Comparison of ENCODE assay signal across 9 cellular contexts in the genomic region with DNA sequence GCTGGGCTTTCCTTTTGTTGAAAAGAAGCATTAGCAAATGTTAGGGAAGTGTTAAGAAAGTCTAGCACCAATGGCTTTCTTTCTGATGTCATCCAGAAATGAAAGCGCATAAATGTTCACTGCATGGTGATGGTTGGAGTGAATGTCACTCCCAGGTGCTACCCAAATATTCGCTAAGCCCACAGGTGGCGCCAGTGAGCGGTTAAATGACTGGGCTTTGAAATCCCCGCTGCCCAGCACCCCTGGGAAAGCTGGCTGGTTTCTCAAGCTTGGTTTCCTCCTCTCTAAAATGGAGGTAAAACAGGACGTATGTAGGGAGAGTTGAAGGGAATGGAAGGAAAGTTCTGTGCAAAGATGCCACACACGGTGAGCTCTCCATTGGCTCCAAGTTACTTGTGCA.
DNase-seq lines count a peak whose midpoint lies in the region; ATAC-seq and TF ChIP-seq lines count a peak whose summit lies in the region.
"Had no signal": no experiment of that assay in that cellular context is flagged by ENCODE, and none has a peak within 500 bp of the region (broad histone marks: within the 10 kb centered on the region; RNA-seq: fewer than 3 reads in every experiment).

No MANE protein-coding gene starts in this region.

- no peaks in the 10 kb centered on the region for H3K9me3 Mint-ChIP-seq in activated CD4-positive, alpha-beta memory T cell treated with anti-CD3 and anti-CD28 coated beads for 36 hours

- peaks cover 3% of the 10 kb centered on the region for H3K27me3 Mint-ChIP-seq in activated CD4-positive, alpha-beta memory T cell treated with anti-CD3 and anti-CD28 coated beads for 36 hours

- POLR2A ChIA-PET in activated CD4-positive, alpha-beta memory T cell treated with anti-CD3 and anti-CD28 coated beads for 36 hours (lab: Charles Lee) = no interaction called here

- no peak overlapping the region for H3K4me3 Mint-ChIP-seq in activated CD4-positive, alpha-beta memory T cell treated with anti-CD3 and anti-CD28 coated beads for 36 hours

- TF ChIP-seq CTCF in HL-60 (IDR thresholded peaks at IDR 0.05; ENCODE audit: insufficient read depth, low read length) (peak; percentile 69), left lung (IDR thresholded peaks at IDR 0.05) (peak in 1 of 2 donors; percentile 27), sigmoid colon (IDR thresholded peaks at IDR 0.05) (no peak)

- no peak for TF ChIP-seq POLR2A in sigmoid colon (IDR thresholded peaks at IDR 0.05)

- intact Hi-C loops in activated CD4-positive, alpha-beta memory T cell treated with anti-CD3 and anti-CD28 coated beads for 36 hours (cut with micrococcal nuclease) = no loop called here
- intact Hi-C loops in left lung (cut with DNase I) = no loop called here
- intact Hi-C loops in sigmoid colon (cut with DNase I) = no loop called here

- no peak overlapping the region for H3K27ac Mint-ChIP-seq in activated CD4-positive, alpha-beta memory T cell treated with anti-CD3 and anti-CD28 coated beads for 36 hours

- no peaks in the 10 kb centered on the region for H3K36me3 Mint-ChIP-seq in activated CD4-positive, alpha-beta memory T cell treated with anti-CD3 and anti-CD28 coated beads for 36 hours

- CTCF ChIA-PET in activated CD4-positive, alpha-beta memory T cell treated with anti-CD3 and anti-CD28 coated beads for 36 hours (lab: Charles Lee) = interaction anchor here (0.8 to 1.1 kb wide), 2 partner anchors 14 to 29 kb away, joined by 3 to 4 read pairs; no protein-coding TSS in a partner anchor

- TF ChIP-seq EP300 in sigmoid colon (IDR thresholded peaks at IDR 0.05) = no peak

- DNase-seq in ELR (ENCODE audit: low read depth) (peak; percentile 13), HL-60 (ENCODE audit: low read depth in 1 of 2, low spot score in 1 of 2) (peak in 1 of 2 experiments; percentile 58), left lung (no peak), GF-D8 (lab: John Stamatoyannopoulos, UW) (no peak), sigmoid colon (no peak)
- DNase-seq in activated CD4-positive, alpha-beta memory T cell treated with anti-CD3 and anti-CD28 coated beads for 36 hours = peak; percentile 48
- DNase-seq in activated naive CD4-positive, alpha-beta T cell (lab: John Stamatoyannopoulos, UW) = no peak

- no peaks in the 10 kb centered on the region for H3K27me3 ChIP-seq in HL-60 (ENCODE audit: insufficient read depth, poor library complexity, severe bottlenecking)
- H3K27me3 ChIP-seq in left lung = peaks cover 0 to 9% of the 10 kb centered on the region in 2 donors
- peaks cover 0 to 20% (median 0%) of the 10 kb centered on the region in 3 donors for H3K27me3 ChIP-seq in sigmoid colon

- peak; percentile 83 for ATAC-seq in left lung
- ATAC-seq in GM19023 (IDR thresholded peaks at IDR 0.05; ENCODE audit: unreplicated experiment) = no peak

- H3K36me3 ChIP-seq in left lung = no peaks in the 10 kb centered on the region
- H3K36me3 ChIP-seq in sigmoid colon = no peaks in the 10 kb centered on the region
- H3K36me3 ChIP-seq: tibial artery had no signal

- H3K9me3 ChIP-seq in left lung = no peaks in the 10 kb centered on the region
- no peaks in the 10 kb centered on the region for H3K9me3 ChIP-seq in sigmoid colon

- H3K4me3 ChIP-seq in HL-60 (replicated peaks; ENCODE audit: insufficient read depth, low read length) (no peak overlapping the region), left lung (no peak overlapping the region), sigmoid colon (no peak overlapping the region)
- H3K4me3 ChIP-seq: tibial artery had no signal

- H3K27ac ChIP-seq in HL-60 (replicated peaks) (no peak overlapping the region), left lung (no peak overlapping the region), sigmoid colon (no peak overlapping the region)
- H3K27ac ChIP-seq: tibial artery had no signal

- WGBS in sigmoid colon, 2 donors = 30 to 33% methylated on average over 7 of the region's 7 CpGs

- H3K4me1 ChIP-seq in left lung (no peaks in the 10 kb centered on the region), sigmoid colon (no peaks in the 10 kb centered on the region)

- H3K4me1 Mint-ChIP-seq in activated CD4-positive, alpha-beta memory T cell treated with anti-CD3 and anti-CD28 coated beads for 36 hours (ENCODE audit: low read depth) = no peaks in the 10 kb centered on the region

Comparison
In these comparisons a context has a peak if more than half of its experiments do, and no peak if none do; other contexts are left out.
1. DNase-seq: peak in ELR (single experiment) and activated CD4-positive, alpha-beta memory T cell treated with anti-CD3 and anti-CD28 coated beads for 36 hours (single experiment); none in left lung (0 of 2), GF-D8 (single experiment), activated naive CD4-positive, alpha-beta T cell (0 of 4) and sigmoid colon (single experiment).